1 cellular context compared by ENCODE assay signal in the genomic region with DNA sequence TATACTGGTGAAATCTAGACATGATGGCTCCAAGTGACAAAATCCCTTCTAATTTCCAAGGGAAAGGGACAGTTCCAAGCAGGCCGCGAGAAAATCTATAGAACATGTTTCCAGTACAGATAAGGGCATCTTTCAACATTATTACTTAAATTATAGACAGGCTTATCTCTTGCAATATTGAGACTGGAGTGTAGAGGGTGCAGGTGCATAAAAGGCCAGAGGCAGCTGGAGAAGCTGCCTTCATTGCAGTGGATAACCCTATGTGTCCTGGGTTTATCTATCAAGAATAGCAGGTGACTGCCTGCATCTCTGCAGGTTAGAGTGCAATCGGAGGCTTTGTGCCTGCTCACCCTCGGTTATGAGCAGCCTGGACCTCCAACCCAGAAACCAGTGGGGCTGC.
TF ChIP-seq lines count a peak whose summit lies in the region.

No MANE protein-coding gene starts in this region.

TF ChIP-seq in SK-N-SH treated with all-trans-retinoic acid at 6 μM for 48 hours, 23 proteins besides CTCF, POLR2A, EP300 and RAD21 (continued from another document):
- TF ChIP-seq, protein P1, sequence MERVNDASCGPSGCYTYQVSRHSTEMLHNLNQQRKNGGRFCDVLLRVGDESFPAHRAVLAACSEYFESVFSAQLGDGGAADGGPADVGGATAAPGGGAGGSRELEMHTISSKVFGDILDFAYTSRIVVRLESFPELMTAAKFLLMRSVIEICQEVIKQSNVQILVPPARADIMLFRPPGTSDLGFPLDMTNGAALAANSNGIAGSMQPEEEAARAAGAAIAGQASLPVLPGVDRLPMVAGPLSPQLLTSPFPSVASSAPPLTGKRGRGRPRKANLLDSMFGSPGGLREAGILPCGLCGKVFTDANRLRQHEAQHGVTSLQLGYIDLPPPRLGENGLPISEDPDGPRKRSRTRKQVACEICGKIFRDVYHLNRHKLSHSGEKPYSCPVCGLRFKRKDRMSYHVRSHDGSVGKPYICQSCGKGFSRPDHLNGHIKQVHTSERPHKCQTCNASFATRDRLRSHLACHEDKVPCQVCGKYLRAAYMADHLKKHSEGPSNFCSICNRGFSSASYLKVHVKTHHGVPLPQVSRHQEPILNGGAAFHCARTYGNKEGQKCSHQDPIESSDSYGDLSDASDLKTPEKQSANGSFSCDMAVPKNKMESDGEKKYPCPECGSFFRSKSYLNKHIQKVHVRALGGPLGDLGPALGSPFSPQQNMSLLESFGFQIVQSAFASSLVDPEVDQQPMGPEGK (CRISPR knock-in tag; IDR thresholded peaks at IDR 0.05; ENCODE audit: borderline replicate concordance), result no peak
- TF ChIP-seq, protein P2, sequence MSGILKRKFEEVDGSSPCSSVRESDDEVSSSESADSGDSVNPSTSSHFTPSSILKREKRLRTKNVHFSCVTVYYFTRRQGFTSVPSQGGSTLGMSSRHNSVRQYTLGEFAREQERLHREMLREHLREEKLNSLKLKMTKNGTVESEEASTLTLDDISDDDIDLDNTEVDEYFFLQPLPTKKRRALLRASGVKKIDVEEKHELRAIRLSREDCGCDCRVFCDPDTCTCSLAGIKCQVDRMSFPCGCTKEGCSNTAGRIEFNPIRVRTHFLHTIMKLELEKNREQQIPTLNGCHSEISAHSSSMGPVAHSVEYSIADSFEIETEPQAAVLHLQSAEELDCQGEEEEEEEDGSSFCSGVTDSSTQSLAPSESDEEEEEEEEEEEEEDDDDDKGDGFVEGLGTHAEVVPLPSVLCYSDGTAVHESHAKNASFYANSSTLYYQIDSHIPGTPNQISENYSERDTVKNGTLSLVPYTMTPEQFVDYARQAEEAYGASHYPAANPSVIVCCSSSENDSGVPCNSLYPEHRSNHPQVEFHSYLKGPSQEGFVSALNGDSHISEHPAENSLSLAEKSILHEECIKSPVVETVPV (CRISPR knock-in tag; IDR thresholded peaks at IDR 0.05), result no peak
- no peak for TF ChIP-seq ZNF8 (CRISPR knock-in tag; IDR thresholded peaks at IDR 0.05)
- no peak for TF ChIP-seq ZC3H10 (CRISPR knock-in tag; IDR thresholded peaks at IDR 0.05)
- TF ChIP-seq TOX (CRISPR knock-in tag; IDR thresholded peaks at IDR 0.05; ENCODE audit: borderline replicate concordance), result no peak
- TF ChIP-seq, protein P3, sequence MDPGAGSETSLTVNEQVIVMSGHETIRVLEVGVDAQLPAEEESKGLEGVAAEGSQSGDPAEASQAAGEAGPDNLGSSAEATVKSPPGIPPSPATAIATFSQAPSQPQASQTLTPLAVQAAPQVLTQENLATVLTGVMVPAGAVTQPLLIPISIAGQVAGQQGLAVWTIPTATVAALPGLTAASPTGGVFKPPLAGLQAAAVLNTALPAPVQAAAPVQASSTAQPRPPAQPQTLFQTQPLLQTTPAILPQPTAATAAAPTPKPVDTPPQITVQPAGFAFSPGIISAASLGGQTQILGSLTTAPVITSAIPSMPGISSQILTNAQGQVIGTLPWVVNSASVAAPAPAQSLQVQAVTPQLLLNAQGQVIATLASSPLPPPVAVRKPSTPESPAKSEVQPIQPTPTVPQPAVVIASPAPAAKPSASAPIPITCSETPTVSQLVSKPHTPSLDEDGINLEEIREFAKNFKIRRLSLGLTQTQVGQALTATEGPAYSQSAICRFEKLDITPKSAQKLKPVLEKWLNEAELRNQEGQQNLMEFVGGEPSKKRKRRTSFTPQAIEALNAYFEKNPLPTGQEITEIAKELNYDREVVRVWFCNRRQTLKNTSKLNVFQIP (CRISPR knock-in tag; IDR thresholded peaks at IDR 0.05; ENCODE audit: borderline replicate concordance, low read depth), result no peak
- TF ChIP-seq OSR1 (CRISPR knock-in tag; IDR thresholded peaks at IDR 0.05), result no peak
- no peak for TF ChIP-seq CSDC2 (CRISPR knock-in tag; IDR thresholded peaks at IDR 0.05)
- no peak for TF ChIP-seq ZNF565 (CRISPR knock-in tag; conservative IDR thresholded peaks at IDR 0.05; ENCODE audit: low read depth)
- no peak for TF ChIP-seq ISL1 (CRISPR knock-in tag; IDR thresholded peaks at IDR 0.05)
- no peak for TF ChIP-seq BACH2 (CRISPR knock-in tag; IDR thresholded peaks at IDR 0.05; ENCODE audit: borderline replicate concordance)
- TF ChIP-seq, protein P4, sequence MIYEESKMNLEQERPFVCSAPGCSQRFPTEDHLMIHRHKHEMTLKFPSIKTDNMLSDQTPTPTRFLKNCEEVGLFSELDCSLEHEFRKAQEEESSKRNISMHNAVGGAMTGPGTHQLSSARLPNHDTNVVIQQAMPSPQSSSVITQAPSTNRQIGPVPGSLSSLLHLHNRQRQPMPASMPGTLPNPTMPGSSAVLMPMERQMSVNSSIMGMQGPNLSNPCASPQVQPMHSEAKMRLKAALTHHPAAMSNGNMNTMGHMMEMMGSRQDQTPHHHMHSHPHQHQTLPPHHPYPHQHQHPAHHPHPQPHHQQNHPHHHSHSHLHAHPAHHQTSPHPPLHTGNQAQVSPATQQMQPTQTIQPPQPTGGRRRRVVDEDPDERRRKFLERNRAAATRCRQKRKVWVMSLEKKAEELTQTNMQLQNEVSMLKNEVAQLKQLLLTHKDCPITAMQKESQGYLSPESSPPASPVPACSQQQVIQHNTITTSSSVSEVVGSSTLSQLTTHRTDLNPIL (CRISPR knock-in tag; IDR thresholded peaks at IDR 0.05; ENCODE audit: low read depth), result no peak
- no peak for TF ChIP-seq ZNF70 (CRISPR knock-in tag; IDR thresholded peaks at IDR 0.05)
